Comparison of ENCODE assay signal across 19 cellular contexts in genomic region chr7:44051611-44052220, GRCh38. TPM values are rescaled to one million over a fixed set of nuclear protein-coding genes. Genes with fewer than 3 reads are reported as not detected.
DNase-seq lines count a peak whose midpoint lies in the region; ATAC-seq and TF ChIP-seq lines count a peak whose summit lies in the region.
"Had no signal": no experiment of that assay in that cellular context is flagged by ENCODE, and none has a peak within 500 bp of the region (broad histone marks: within the 10 kb centered on the region; RNA-seq: fewer than 3 reads in every experiment).

No MANE protein-coding gene starts in this region.

- H3K4me3 Mint-ChIP-seq in natural killer cell treated with Interleukin-12 subunit alpha and Interleukin-12 subunit beta and Interleukin-15 and Interleukin-18, amount 100 ng/mL, for 72 hours: no peak overlapping the region
- H3K4me3 Mint-ChIP-seq in natural killer cell: no peak overlapping the region
- peak overlapping the region in 5 of 8 donors; percentile 8 to 38 (median 19) for H3K4me3 Mint-ChIP-seq in naive B cell
- H3K4me3 Mint-ChIP-seq: central memory CD8-positive, alpha-beta T cell had no signal

- H3K9me3 Mint-ChIP-seq in natural killer cell treated with Interleukin-12 subunit alpha and Interleukin-12 subunit beta and Interleukin-15 and Interleukin-18, amount 100 ng/mL, for 72 hours: no peaks in the 10 kb centered on the region
- H3K9me3 Mint-ChIP-seq in natural killer cell (no peaks in the 10 kb centered on the region), naive B cell (peaks cover 0 to 1% (median 0%) of the 10 kb centered on the region in 7 donors)
- no peaks in the 10 kb centered on the region for H3K9me3 Mint-ChIP-seq in activated naive CD4-positive, alpha-beta T cell treated with anti-CD3 and anti-CD28 coated beads, Interleukin-2, amount 50 U/mL, for 72 hours
- H3K9me3 Mint-ChIP-seq: central memory CD8-positive, alpha-beta T cell had no signal

- no peak for TF ChIP-seq CTCF in natural killer cell (IDR thresholded peaks at IDR 0.05)

- peak; percentile 29 for DNase-seq in natural killer cell treated with Interleukin-12 subunit alpha and Interleukin-12 subunit beta and Interleukin-15 and Interleukin-18, amount 100 ng/mL, for 72 hours (ENCODE audit: low spot score)
- DNase-seq in natural killer cell: no peak
- peak in 1 of 2 donors; percentile 28 for DNase-seq in activated naive CD4-positive, alpha-beta T cell treated with anti-CD3 and anti-CD28 coated beads, Interleukin-2, amount 50 U/mL, for 72 hours (ENCODE audit: low spot score in 2 of 2)
- DNase-seq in naive B cell: no peak
- no peak for DNase-seq in NCI-H2196 (lab: John Stamatoyannopoulos, UW; ENCODE audit: unreplicated experiment)
- no peak for DNase-seq in NCI-H1092 treated with DMSO at 0.1 percent for 48 hours (lab: John Stamatoyannopoulos, UW)
- DNase-seq: activated CD4-positive, alpha-beta T cell treated with anti-CD3 and anti-CD28 coated beads, Interleukin-2, amount 50 U/mL, for 4 hours; anterior cingulate cortex; COR-L47; effector CD8-positive, alpha-beta T cell; EL; glutamatergic neuron; NCI-H1105 treated with DMSO at 0.1 percent for 48 hours; NCI-H526; retina; testis had no signal

- peaks cover 21% of the 10 kb centered on the region for H3K36me3 Mint-ChIP-seq in natural killer cell treated with Interleukin-12 subunit alpha and Interleukin-12 subunit beta and Interleukin-15 and Interleukin-18, amount 100 ng/mL, for 72 hours
- H3K36me3 Mint-ChIP-seq in natural killer cell (no peaks in the 10 kb centered on the region), naive B cell (peaks cover 0 to 18% of the 10 kb centered on the region in 2 donors)
- H3K36me3 Mint-ChIP-seq in activated naive CD4-positive, alpha-beta T cell treated with anti-CD3 and anti-CD28 coated beads, Interleukin-2, amount 50 U/mL, for 72 hours: peaks cover 22 to 26% of the 10 kb centered on the region in 2 donors

- no peak for ATAC-seq in natural killer cell treated with Interleukin-12 subunit alpha and Interleukin-12 subunit beta and Interleukin-15 and Interleukin-18, amount 100 ng/mL, for 72 hours
- ATAC-seq in natural killer cell (no peak), naive B cell (ENCODE audit: low read depth in 2 of 2) (no peak), GM21515 (IDR thresholded peaks at IDR 0.05; ENCODE audit: unreplicated experiment) (no peak), GM18868 (IDR thresholded peaks at IDR 0.05; ENCODE audit: unreplicated experiment) (no peak)
- peak; percentile 20 to 68 for ATAC-seq in activated naive CD4-positive, alpha-beta T cell treated with anti-CD3 and anti-CD28 coated beads, Interleukin-2, amount 50 U/mL, for 72 hours

- no peak overlapping the region for H3K27ac Mint-ChIP-seq in natural killer cell treated with Interleukin-12 subunit alpha and Interleukin-12 subunit beta and Interleukin-15 and Interleukin-18, amount 100 ng/mL, for 72 hours
- H3K27ac Mint-ChIP-seq in natural killer cell (peak overlapping the region in 1 of 2 donors; percentile 11), naive B cell (peak overlapping the region in 3 of 6 donors; percentile 15 to 99 (median 84))
- peak overlapping the region; percentile 57 to 88 for H3K27ac Mint-ChIP-seq in activated naive CD4-positive, alpha-beta T cell treated with anti-CD3 and anti-CD28 coated beads, Interleukin-2, amount 50 U/mL, for 72 hours

- H3K4me1 Mint-ChIP-seq in natural killer cell treated with Interleukin-12 subunit alpha and Interleukin-12 subunit beta and Interleukin-15 and Interleukin-18, amount 100 ng/mL, for 72 hours (ENCODE audit: low read depth in 2 of 2): peaks cover 25 to 31% of the 10 kb centered on the region in 2 donors
- H3K4me1 Mint-ChIP-seq in natural killer cell (peaks cover 32 to 43% of the 10 kb centered on the region in 2 donors), naive B cell (peaks cover 59 to 85% (median 79%) of the 10 kb centered on the region in 3 donors)

- intact Hi-C loops in natural killer cell (cut with micrococcal nuclease): no loop called here

- no peaks in the 10 kb centered on the region for H3K27me3 Mint-ChIP-seq in natural killer cell treated with Interleukin-12 subunit alpha and Interleukin-12 subunit beta and Interleukin-15 and Interleukin-18, amount 100 ng/mL, for 72 hours
- H3K27me3 Mint-ChIP-seq in natural killer cell (ENCODE audit: low read depth in 2 of 2) (no peaks in the 10 kb centered on the region), naive B cell (no peaks in the 10 kb centered on the region)
- H3K27me3 Mint-ChIP-seq: central memory CD8-positive, alpha-beta T cell had no signal

RNA-seq across cellular contexts. Expression of gene DBNL, which starts 7.2 kb away (rescaled TPM):
- total RNA-seq in natural killer cell treated with Interleukin-12 subunit alpha and Interleukin-12 subunit beta and Interleukin-15 and Interleukin-18, amount 100 ng/mL, for 72 hours: 100 to 1,000 TPM; 173 to 202 TPM
- total RNA-seq in natural killer cell: 100 to 1,000 TPM; 123 to 129 (median 129) TPM
- 100 to 1,000 TPM in 1 of 2 donors, 10 to 100 TPM in 1; 75.3 to 123 TPM for total RNA-seq in activated naive CD4-positive, alpha-beta T cell treated with anti-CD3 and anti-CD28 coated beads, Interleukin-2, amount 50 U/mL, for 72 hours
- 100 to 1,000 TPM; 226 to 512 (median 348) TPM for polyA plus RNA-seq in naive B cell (ENCODE audit: low read depth in 6 of 6)

RNA-seq across cellular contexts. Expression of gene PGAM2, which starts 13.7 kb away (rescaled TPM):
- total RNA-seq in natural killer cell treated with Interleukin-12 subunit alpha and Interleukin-12 subunit beta and Interleukin-15 and Interleukin-18, amount 100 ng/mL, for 72 hours: not detected
- 1 to 10 TPM; 1.0 to 1.9 (median 1.5) TPM for total RNA-seq in natural killer cell
- total RNA-seq in activated naive CD4-positive, alpha-beta T cell treated with anti-CD3 and anti-CD28 coated beads, Interleukin-2, amount 50 U/mL, for 72 hours: 1 to 10 TPM in 1 of 2 donors, under 1 TPM in 1; 0.64 to 1.0 TPM
- polyA plus RNA-seq in naive B cell (ENCODE audit: low read depth in 6 of 6): not detected

RNA-seq across cellular contexts. Expression of gene POLM, which starts 30.6 kb away (rescaled TPM):
- 10 to 100 TPM; 25.9 to 66.9 TPM for total RNA-seq in natural killer cell treated with Interleukin-12 subunit alpha and Interleukin-12 subunit beta and Interleukin-15 and Interleukin-18, amount 100 ng/mL, for 72 hours
- total RNA-seq in natural killer cell: 10 to 100 TPM; 41.7 to 74.1 (median 50.9) TPM
- total RNA-seq in activated naive CD4-positive, alpha-beta T cell treated with anti-CD3 and anti-CD28 coated beads, Interleukin-2, amount 50 U/mL, for 72 hours: 10 to 100 TPM; 35.7 to 37.2 TPM
- 10 to 100 TPM; 26.3 to 53.0 (median 31.4) TPM for polyA plus RNA-seq in naive B cell (ENCODE audit: low read depth in 6 of 6)

RNA-seq across cellular contexts. Expression of gene AEBP1, which starts 52.4 kb away (rescaled TPM):
- 1 to 10 TPM; 1.0 to 2.4 TPM for total RNA-seq in natural killer cell treated with Interleukin-12 subunit alpha and Interleukin-12 subunit beta and Interleukin-15 and Interleukin-18, amount 100 ng/mL, for 72 hours
- 1 to 10 TPM; 3.3 to 9.0 (median 6.4) TPM for total RNA-seq in natural killer cell
- total RNA-seq in activated naive CD4-positive, alpha-beta T cell treated with anti-CD3 and anti-CD28 coated beads, Interleukin-2, amount 50 U/mL, for 72 hours: 10 to 100 TPM; 14.6 to 26.9 TPM
- 10 to 100 TPM in 1 of 6 donors, 1 to 10 TPM in 5; 1.9 to 18.5 (median 4.1) TPM for polyA plus RNA-seq in naive B cell (ENCODE audit: low read depth in 6 of 6)

RNA-seq across cellular contexts. Expression of gene SPDYE1, which starts 54.0 kb away (rescaled TPM):
- not detected for total RNA-seq in natural killer cell treated with Interleukin-12 subunit alpha and Interleukin-12 subunit beta and Interleukin-15 and Interleukin-18, amount 100 ng/mL, for 72 hours
- under 1 TPM in 2 of 3 donors, not detected in 1; 0.18 to 0.24 TPM for total RNA-seq in natural killer cell
- not detected for total RNA-seq in activated naive CD4-positive, alpha-beta T cell treated with anti-CD3 and anti-CD28 coated beads, Interleukin-2, amount 50 U/mL, for 72 hours
- polyA plus RNA-seq in naive B cell (ENCODE audit: low read depth in 6 of 6): under 1 TPM in 3 of 6 donors, not detected in 3; 0.16 to 0.31 (median 0.17) TPM

Comparison
In these comparisons a context has a peak if more than half of its experiments do, and no peak if none do; other contexts are left out.
1. ATAC-seq: peak in activated naive CD4-positive, alpha-beta T cell treated with anti-CD3 and anti-CD28 coated beads, Interleukin-2, amount 50 U/mL, for 72 hours (2 of 2); none in natural killer cell treated with Interleukin-12 subunit alpha and Interleukin-12 subunit beta and Interleukin-15 and Interleukin-18, amount 100 ng/mL, for 72 hours (0 of 2), natural killer cell (0 of 3), naive B cell (0 of 2), GM21515 (single experiment) and GM18868 (single experiment).
2. H3K27ac Mint-ChIP-seq: peak in activated naive CD4-positive, alpha-beta T cell treated with anti-CD3 and anti-CD28 coated beads, Interleukin-2, amount 50 U/mL, for 72 hours (2 of 2); none in natural killer cell treated with Interleukin-12 subunit alpha and Interleukin-12 subunit beta and Interleukin-15 and Interleukin-18, amount 100 ng/mL, for 72 hours (0 of 2).
3. H3K4me3 Mint-ChIP-seq: peak in naive B cell (5 of 8); none in natural killer cell treated with Interleukin-12 subunit alpha and Interleukin-12 subunit beta and Interleukin-15 and Interleukin-18, amount 100 ng/mL, for 72 hours (single experiment) and natural killer cell (single experiment).